Comparison of ENCODE assay signal across 11 cellular contexts in genomic region chr3:157063926-157064325, GRCh38.
DNase-seq lines count a peak whose midpoint lies in the region; ATAC-seq, FAIRE-seq and TF ChIP-seq lines count a peak whose summit lies in the region.
"Had no signal": no experiment of that assay in that cellular context is flagged by ENCODE, and none has a peak within 500 bp of the region (broad histone marks: within the 10 kb centered on the region; RNA-seq: fewer than 3 reads in every experiment).

No MANE protein-coding gene starts in this region.

- no peak for TF ChIP-seq CTCF in astrocyte of the cerebellum (IDR thresholded peaks at IDR 0.05; ENCODE audit: low read depth, low read length, missing control alignments)
- no peak for TF ChIP-seq CTCF in pancreas (IDR thresholded peaks at IDR 0.05)
- no peak for TF ChIP-seq CTCF in kidney (IDR thresholded peaks at IDR 0.05; ENCODE audit: borderline replicate concordance, extremely low read depth, insufficient read depth)

- ATAC-seq in GM18909 (IDR thresholded peaks at IDR 0.05; ENCODE audit: poor library complexity, unreplicated experiment) (peak; percentile 10), HG02870 (IDR thresholded peaks at IDR 0.05; ENCODE audit: unreplicated experiment) (peak; percentile 8), pancreas (peak in 3 of 4 donors; percentile 24 to 48 (median 41)), HG03097 (IDR thresholded peaks at IDR 0.05; ENCODE audit: low FRiP score, unreplicated experiment) (no peak), HG03108 (IDR thresholded peaks at IDR 0.05; ENCODE audit: unreplicated experiment) (no peak)

- no peak for FAIRE-seq in pancreas (lab: Jason Lieb, UNC)
- FAIRE-seq in kidney (lab: Jason Lieb, UNC), result no peak
- FAIRE-seq: endometrium had no signal

- in situ Hi-C loops in astrocyte of the cerebellum (cut with HindIII; ENCODE audit: low sequenced_read_pairs), result no loop called here

- H3K9me3 ChIP-seq in pancreas (no peaks in the 10 kb centered on the region), kidney (ENCODE audit: control insufficient read depth in 1 of 2, low read length in 2 of 2) (no peaks in the 10 kb centered on the region)
- H3K9me3 ChIP-seq: Caco-2 had no signal

- H3K27ac ChIP-seq in pancreas, result no peak overlapping the region
- no peak overlapping the region for H3K27ac ChIP-seq in kidney (ENCODE audit: low read depth in 2 of 2, low read length in 2 of 2)

- 79 to 90% methylated on average over 2 of the region's 2 CpGs for WGBS in pancreas, 2 donors

- H3K4me3 ChIP-seq in astrocyte of the cerebellum (ENCODE audit: low read depth, low read length) (no peak overlapping the region), pancreas (no peak overlapping the region), kidney (ENCODE audit: low read length in 2 of 2) (no peak overlapping the region)

- DNase-seq in astrocyte of the cerebellum (ENCODE audit: low read depth) (peak; percentile 90), pancreas (no peak), T-helper 2 cell (no peak), kidney (no peak)
- DNase-seq: Caco-2, NCI-H1105 had no signal

- no peak overlapping the region for H3K9ac ChIP-seq in kidney (ENCODE audit: low read length in 2 of 2)

- intact Hi-C loops in pancreas (cut with DNase I), result no loop called here
- intact Hi-C loops in kidney (cut with DNase I), result no loop called here

- H3K27me3 ChIP-seq in pancreas, result no peaks in the 10 kb centered on the region

- H3K4me1 ChIP-seq in pancreas (no peaks in the 10 kb centered on the region), kidney (ENCODE audit: control insufficient read depth in 1 of 2, insufficient read depth in 1 of 2, low read depth in 1 of 2, low read length in 2 of 2) (peaks cover 0 to 2% of the 10 kb centered on the region in 2 donors)

- H3K36me3 ChIP-seq in pancreas, result no peaks in the 10 kb centered on the region
- no peaks in the 10 kb centered on the region for H3K36me3 ChIP-seq in kidney (ENCODE audit: control insufficient read depth in 1 of 2, insufficient read depth in 2 of 2, low read length in 2 of 2)

Comparison
In these comparisons a context has a peak if more than half of its experiments do, and no peak if none do; other contexts are left out.
1. ATAC-seq: peak in GM18909 (single experiment), HG02870 (single experiment) and pancreas (3 of 4); none in HG03097 (single experiment) and HG03108 (single experiment).